13 cellular contexts compared by ENCODE assay signal in the genomic region with DNA sequence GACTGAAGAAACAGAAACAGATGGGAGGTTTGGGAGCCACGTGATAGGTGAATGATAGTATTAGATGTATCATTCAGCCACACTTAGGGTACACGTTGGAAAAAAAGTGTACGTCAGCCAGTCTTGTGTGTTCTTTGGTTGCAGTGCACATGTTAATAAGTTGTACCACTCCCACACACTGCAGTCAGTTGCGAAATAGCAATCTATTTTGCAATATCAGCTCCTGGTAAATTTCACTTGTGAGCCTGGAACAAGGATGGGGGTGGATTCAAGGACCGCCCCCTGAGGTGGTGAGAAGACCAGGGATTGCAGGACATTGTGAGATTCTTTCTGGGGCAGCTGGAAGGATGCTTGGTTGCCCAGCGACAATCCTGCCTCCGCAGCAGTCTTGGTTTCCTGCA.
DNase-seq lines count a peak whose midpoint lies in the region; ATAC-seq and TF ChIP-seq lines count a peak whose summit lies in the region.
"Had no signal": no experiment of that assay in that cellular context is flagged by ENCODE, and none has a peak within 500 bp of the region (broad histone marks: within the 10 kb centered on the region; RNA-seq: fewer than 3 reads in every experiment).

No MANE protein-coding gene starts in this region.

- WGBS in aorta, 2 donors, result 82 to 92% methylated on average over 7 of the region's 7 CpGs

- peak; percentile 74 for ATAC-seq in left lung
- peak; percentile 68 for ATAC-seq in aorta (ENCODE audit: low FRiP score)
- no peak for ATAC-seq in GM19328 (IDR thresholded peaks at IDR 0.05; ENCODE audit: unreplicated experiment)

- H3K4me3 ChIP-seq in cardiac fibroblast (replicated peaks in 1 of 2; ENCODE audit: low read depth in 2 of 2, low read length in 2 of 2) (no peak overlapping the region), left lung (no peak overlapping the region), aorta (ENCODE audit: low read length in 2 of 2) (no peak overlapping the region)

- H3K27ac ChIP-seq in left lung, result peak overlapping the region in 1 of 2 donors; percentile 28
- no peak overlapping the region for H3K27ac ChIP-seq in aorta (ENCODE audit: low read depth in 1 of 2, low read length in 2 of 2)
- H3K27ac ChIP-seq: 22Rv1 had no signal

- TF ChIP-seq CTCF in cardiac fibroblast (IDR thresholded peaks at IDR 0.05; ENCODE audit: low read depth, low read length), result no peak
- TF ChIP-seq CTCF in left lung (IDR thresholded peaks at IDR 0.05), result no peak

- H3K27me3 ChIP-seq in left lung (no peaks in the 10 kb centered on the region), aorta (ENCODE audit: control insufficient read depth in 1 of 2, insufficient read depth in 2 of 2, low read length in 1 of 2) (no peaks in the 10 kb centered on the region)

- DNase-seq in SKM-1 (lab: John Stamatoyannopoulos, UW; ENCODE audit: unreplicated experiment) (peak; percentile 7), SKM-1 treated with dmso at 0.1 percent for 144 hours (lab: John Stamatoyannopoulos, UW; ENCODE audit: unreplicated experiment) (no peak), cardiac fibroblast (ENCODE audit: low read depth in 2 of 2) (peak; percentile 87 to 96), left lung (peak in 1 of 2 donors; percentile 35), aorta (peak in 1 of 2 donors; percentile 61), amniotic stem cell (lab: John Stamatoyannopoulos, UW) (no peak), SIG-M5 (lab: John Stamatoyannopoulos, UW) (no peak)
- DNase-seq: activated gamma-delta T cell treated with Interleukin-2 at 50 U/mL for 16 hours; effector CD8-positive, alpha-beta T cell; NCI-H2081 treated with DMSO at 0.1 percent for 48 hours; RPMI8226 had no signal

- intact Hi-C loops in left lung (cut with DNase I) (no loop called here), aorta (cut with DNase I) (no loop called here)

- peaks cover 0 to 33% of the 10 kb centered on the region in 2 donors for H3K4me1 ChIP-seq in left lung
- no peaks in the 10 kb centered on the region for H3K4me1 ChIP-seq in aorta (ENCODE audit: control insufficient read depth in 1 of 2, insufficient read depth in 2 of 2, low read length in 2 of 2)

- no peaks in the 10 kb centered on the region for H3K9me3 ChIP-seq in left lung
- no peaks in the 10 kb centered on the region for H3K9me3 ChIP-seq in aorta (ENCODE audit: control insufficient read depth, low read length)

- H3K36me3 ChIP-seq in left lung, result no peaks in the 10 kb centered on the region
- no peaks in the 10 kb centered on the region for H3K36me3 ChIP-seq in aorta (ENCODE audit: control insufficient read depth in 1 of 2, insufficient read depth in 2 of 2, low read length in 1 of 2)

Comparison
In these comparisons a context has a peak if more than half of its experiments do, and no peak if none do; other contexts are left out.
1. DNase-seq: peak in SKM-1 (single experiment) and cardiac fibroblast (2 of 2); none in SKM-1 treated with dmso at 0.1 percent for 144 hours (single experiment), amniotic stem cell (single experiment) and SIG-M5 (single experiment).